Comparison of ENCODE assay signal across 8 cellular contexts in genomic region chr6:150069707-150070106, GRCh38. TPM values are rescaled to one million over a fixed set of nuclear protein-coding genes. Genes with fewer than 3 reads are reported as not detected.
DNase-seq lines count a peak whose midpoint lies in the region; ATAC-seq and TF ChIP-seq lines count a peak whose summit lies in the region.

No MANE protein-coding gene starts in this region.

- ATAC-seq in activated T-cell treated with anti-CD3 and anti-CD28 coated beads, Interleukin-2, amount 50 U/mL, for 4 hours, result no peak
- ATAC-seq in activated T-cell treated with anti-CD3 and anti-CD28 coated beads, Interleukin-2, amount 50 U/mL, for 72 hours (replicated peaks in 1 of 2), result no peak
- ATAC-seq in T-cell (replicated peaks in 1 of 4) (no peak), sciatic nerve (no peak)
- no peak for ATAC-seq in stimulated activated effector memory CD8-positive, alpha-beta T cell treated with anti-CD3 and anti-CD28 coated beads, Interleukin-12 subunit alpha, Interleukin-12 subunit beta, amount 100 ng/mL, for 72 hours

- peaks cover 15% of the 10 kb centered on the region for H3K27me3 Mint-ChIP-seq in activated T-cell treated with anti-CD3 and anti-CD28 coated beads, Interleukin-2, amount 50 U/mL, for 4 hours (ENCODE audit: low read depth)
- peaks cover 29% of the 10 kb centered on the region for H3K27me3 Mint-ChIP-seq in activated T-cell treated with anti-CD3 and anti-CD28 coated beads, Interleukin-2, amount 50 U/mL, for 72 hours (ENCODE audit: low read depth)
- peaks cover 11 to 18% of the 10 kb centered on the region in 2 donors for H3K27me3 Mint-ChIP-seq in T-cell

- DNase-seq in activated T-cell treated with anti-CD3 and anti-CD28 coated beads, Interleukin-2, amount 50 U/mL, for 4 hours, result no peak
- DNase-seq in activated T-cell treated with anti-CD3 and anti-CD28 coated beads, Interleukin-2, amount 50 U/mL, for 72 hours, result no peak
- DNase-seq in T-cell (peak in 1 of 34 experiments; percentile 6), fibroblast of lung (ENCODE audit: low read depth in 2 of 2) (peak; percentile 9 to 21), COLO829 (ENCODE audit: low spot score) (no peak), sciatic nerve (ENCODE audit: low spot score) (no peak), NCI-H2081 (lab: John Stamatoyannopoulos, UW) (no peak)
- no peak for DNase-seq in stimulated activated effector memory CD8-positive, alpha-beta T cell treated with anti-CD3 and anti-CD28 coated beads, Interleukin-12 subunit alpha, Interleukin-12 subunit beta, amount 100 ng/mL, for 72 hours (ENCODE audit: low spot score in 2 of 2)

- H3K4me1 Mint-ChIP-seq in activated T-cell treated with anti-CD3 and anti-CD28 coated beads, Interleukin-2, amount 50 U/mL, for 4 hours (ENCODE audit: low read depth), result peaks cover 16% of the 10 kb centered on the region
- H3K4me1 Mint-ChIP-seq in activated T-cell treated with anti-CD3 and anti-CD28 coated beads, Interleukin-2, amount 50 U/mL, for 72 hours (ENCODE audit: low read depth), result peaks cover 33% of the 10 kb centered on the region
- H3K4me1 Mint-ChIP-seq in T-cell, result peaks cover 14 to 34% (median 19%) of the 10 kb centered on the region in 3 donors
- peaks cover 42% of the 10 kb centered on the region for H3K4me1 Mint-ChIP-seq in stimulated activated effector memory CD8-positive, alpha-beta T cell treated with anti-CD3 and anti-CD28 coated beads, Interleukin-12 subunit alpha, Interleukin-12 subunit beta, amount 100 ng/mL, for 72 hours

- H3K9me3 Mint-ChIP-seq in activated T-cell treated with anti-CD3 and anti-CD28 coated beads, Interleukin-2, amount 50 U/mL, for 4 hours, result no peaks in the 10 kb centered on the region
- H3K9me3 Mint-ChIP-seq in activated T-cell treated with anti-CD3 and anti-CD28 coated beads, Interleukin-2, amount 50 U/mL, for 72 hours, result no peaks in the 10 kb centered on the region
- no peaks in the 10 kb centered on the region for H3K9me3 Mint-ChIP-seq in T-cell
- no peaks in the 10 kb centered on the region for H3K9me3 Mint-ChIP-seq in stimulated activated effector memory CD8-positive, alpha-beta T cell treated with anti-CD3 and anti-CD28 coated beads, Interleukin-12 subunit alpha, Interleukin-12 subunit beta, amount 100 ng/mL, for 72 hours

- H3K9me3 ChIP-seq in fibroblast of lung (ENCODE audit: control insufficient read depth, insufficient read depth, low read depth, low read length), result no peaks in the 10 kb centered on the region

- POLR2A ChIA-PET in T-cell (lab: Charles Lee), result no interaction called here

- no peak overlapping the region for H2AFZ ChIP-seq in fibroblast of lung (ENCODE audit: low read length)

- H3K4me3 Mint-ChIP-seq in activated T-cell treated with anti-CD3 and anti-CD28 coated beads, Interleukin-2, amount 50 U/mL, for 4 hours, result peak overlapping the region; percentile 4
- H3K4me3 Mint-ChIP-seq in activated T-cell treated with anti-CD3 and anti-CD28 coated beads, Interleukin-2, amount 50 U/mL, for 72 hours, result peak overlapping the region in 1 of 2 donors; percentile 38
- H3K4me3 Mint-ChIP-seq in T-cell, result peak overlapping the region; percentile 39 to 91 (median 55)
- peak overlapping the region; percentile 80 for H3K4me3 Mint-ChIP-seq in stimulated activated effector memory CD8-positive, alpha-beta T cell treated with anti-CD3 and anti-CD28 coated beads, Interleukin-12 subunit alpha, Interleukin-12 subunit beta, amount 100 ng/mL, for 72 hours

- H3K36me3 Mint-ChIP-seq in activated T-cell treated with anti-CD3 and anti-CD28 coated beads, Interleukin-2, amount 50 U/mL, for 4 hours (ENCODE audit: insufficient read depth), result peaks cover 3% of the 10 kb centered on the region
- H3K36me3 Mint-ChIP-seq in activated T-cell treated with anti-CD3 and anti-CD28 coated beads, Interleukin-2, amount 50 U/mL, for 72 hours (ENCODE audit: insufficient read depth in 2 of 2), result no peaks in the 10 kb centered on the region
- H3K36me3 Mint-ChIP-seq in T-cell, result peaks cover 2% of the 10 kb centered on the region
- H3K36me3 Mint-ChIP-seq in stimulated activated effector memory CD8-positive, alpha-beta T cell treated with anti-CD3 and anti-CD28 coated beads, Interleukin-12 subunit alpha, Interleukin-12 subunit beta, amount 100 ng/mL, for 72 hours, result no peaks in the 10 kb centered on the region

- no peaks in the 10 kb centered on the region for H4K20me1 ChIP-seq in fibroblast of lung (ENCODE audit: control insufficient read depth, extremely low read depth, insufficient read depth, low read length)

- no peaks in the 10 kb centered on the region for H3K36me3 ChIP-seq in fibroblast of lung (ENCODE audit: control insufficient read depth, insufficient read depth, low read length)

- no peaks in the 10 kb centered on the region for H3K27me3 ChIP-seq in fibroblast of lung (ENCODE audit: control insufficient read depth, insufficient read depth, low read length)

- no peak overlapping the region for H3K27ac Mint-ChIP-seq in activated T-cell treated with anti-CD3 and anti-CD28 coated beads, Interleukin-2, amount 50 U/mL, for 72 hours
- H3K27ac Mint-ChIP-seq in T-cell, result no peak overlapping the region
- H3K27ac Mint-ChIP-seq in stimulated activated effector memory CD8-positive, alpha-beta T cell treated with anti-CD3 and anti-CD28 coated beads, Interleukin-12 subunit alpha, Interleukin-12 subunit beta, amount 100 ng/mL, for 72 hours, result no peak overlapping the region

- H3K4me3 ChIP-seq in fibroblast of lung (replicated peaks in 1 of 4; ENCODE audit: control extremely low read depth in 1 of 4, insufficient read depth in 1 of 4, low read depth in 3 of 4, low read length in 4 of 4), result peak overlapping the region in 2 of 4 experiments; percentile 41 to 81

- no peaks in the 10 kb centered on the region for H3K79me2 ChIP-seq in fibroblast of lung (ENCODE audit: control insufficient read depth, insufficient read depth, low read length)

- CTCF ChIA-PET in T-cell (lab: Charles Lee), result interaction anchor here in 1 of 2 donors (0.5 kb wide), 1 partner anchor 134 kb away, joined by 3 read pairs; no protein-coding TSS in a partner anchor

- H3K9ac ChIP-seq in fibroblast of lung (ENCODE audit: insufficient read depth, low read length), result no peak overlapping the region

- TF ChIP-seq CTCF in fibroblast of lung (conservative IDR thresholded peaks at IDR 0.05 in 1 of 2, IDR thresholded peaks at IDR 0.05 in 1 of 2; ENCODE audit: low read depth in 1 of 2, low read length in 2 of 2), result no peak

- no peak overlapping the region for H3K27ac ChIP-seq in fibroblast of lung (ENCODE audit: insufficient read depth, low read length)

- H3K4me1 ChIP-seq in fibroblast of lung (ENCODE audit: control insufficient read depth, extremely low read depth, insufficient read depth, low read length), result peaks cover 4% of the 10 kb centered on the region

- intact Hi-C loops in sciatic nerve (cut with DNase I), result loop anchor here (10.0 kb wide), 2 partner anchors 325 to 745 kb away; no protein-coding TSS in a partner anchor

- H3K4me2 ChIP-seq in fibroblast of lung (ENCODE audit: extremely low read depth, insufficient read depth, low read length), result no peak overlapping the region

RNA-seq across cellular contexts. Expression of gene ULBP3, which starts 0.8 kb away (rescaled TPM):
- 1 to 10 TPM in 1 of 3 donors, under 1 TPM in 2; 0.40 to 1.1 (median 0.63) TPM for total RNA-seq in activated T-cell treated with anti-CD3 and anti-CD28 coated beads, Interleukin-2, amount 50 U/mL, for 4 hours
- 1 to 10 TPM; 1.1 TPM for total RNA-seq in activated T-cell treated with anti-CD3 and anti-CD28 coated beads, Interleukin-2, amount 50 U/mL, for 72 hours
- total RNA-seq in T-cell, result 1 to 10 TPM in 2 of 5 donors, under 1 TPM in 3; 0.35 to 1.3 (median 0.79) TPM
- total RNA-seq in fibroblast of lung, result 6.2 and 10.2 TPM in 2 replicates
- 18.8 and 28.8 TPM in 2 replicates for polyA plus RNA-seq in fibroblast of lung
- polyA plus RNA-seq in fibroblast of lung (2012), result 6.9 and 12.4 TPM in 2 replicates
- polyA minus RNA-seq in fibroblast of lung (ENCODE audit: low replicate concordance), result 6.7 and 18.5 TPM in 2 replicates
- total RNA-seq in sciatic nerve, result 2.9 TPM

RNA-seq across cellular contexts. Expression of gene RAET1L, which starts 44.4 kb away (rescaled TPM):
- total RNA-seq in activated T-cell treated with anti-CD3 and anti-CD28 coated beads, Interleukin-2, amount 50 U/mL, for 4 hours, result not detected
- not detected for total RNA-seq in activated T-cell treated with anti-CD3 and anti-CD28 coated beads, Interleukin-2, amount 50 U/mL, for 72 hours
- total RNA-seq in T-cell (not detected), fibroblast of lung (not detected in 2 replicates), sciatic nerve (not detected)
- not detected in 2 replicates for polyA plus RNA-seq in fibroblast of lung
- not detected in 2 replicates for polyA plus RNA-seq in fibroblast of lung (2012)
- polyA minus RNA-seq in fibroblast of lung (ENCODE audit: low replicate concordance), result not detected in 2 replicates

Comparison
In these comparisons a context has a peak if more than half of its experiments do, and no peak if none do; other contexts are left out.
1. DNase-seq: peak in fibroblast of lung (2 of 2); none in activated T-cell treated with anti-CD3 and anti-CD28 coated beads, Interleukin-2, amount 50 U/mL, for 4 hours (single experiment), activated T-cell treated with anti-CD3 and anti-CD28 coated beads, Interleukin-2, amount 50 U/mL, for 72 hours (0 of 2), stimulated activated effector memory CD8-positive, alpha-beta T cell treated with anti-CD3 and anti-CD28 coated beads, Interleukin-12 subunit alpha, Interleukin-12 subunit beta, amount 100 ng/mL, for 72 hours (0 of 2), COLO829 (single experiment), sciatic nerve (single experiment) and NCI-H2081 (0 of 2).